In the genomic region with DNA sequence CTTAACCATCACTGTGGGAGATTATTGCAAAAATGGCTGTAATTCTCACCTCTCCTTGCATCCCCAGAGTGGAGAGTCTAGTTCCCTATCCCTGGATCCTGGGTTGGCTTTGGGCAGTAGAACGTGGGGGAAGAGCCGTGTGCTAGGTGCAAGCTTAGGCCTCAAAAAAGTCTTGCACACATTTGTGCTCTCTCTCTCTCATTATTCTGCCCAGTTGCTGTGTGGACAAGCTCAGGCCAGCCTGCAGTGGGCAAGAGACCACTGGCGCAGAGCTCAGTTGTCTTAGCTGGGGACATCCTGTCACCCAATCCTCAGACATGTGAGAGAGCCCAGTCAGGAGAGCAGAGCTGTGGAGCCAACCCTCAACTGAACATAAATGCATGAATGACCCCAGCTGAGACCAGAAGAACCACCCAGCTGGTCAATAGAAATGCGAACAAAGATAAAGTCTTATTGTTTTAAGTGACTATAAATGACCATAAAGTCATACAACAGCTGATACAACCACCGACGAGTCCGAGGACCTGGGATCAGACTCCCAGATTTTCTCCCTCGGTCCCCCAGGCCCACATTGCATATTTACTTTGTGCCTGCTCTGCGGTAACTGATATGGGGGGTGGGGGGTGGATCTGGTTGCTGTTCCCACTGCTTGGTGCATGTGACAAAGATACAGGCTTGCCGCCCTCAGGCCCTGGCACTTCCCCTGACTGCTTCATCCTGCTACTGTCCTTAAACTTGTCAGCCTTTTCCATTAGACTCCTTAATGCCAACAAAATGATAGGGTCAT, we compare ENCODE assay signal across 15 cellular contexts.
DNase-seq lines count a peak whose midpoint lies in the region; ATAC-seq and TF ChIP-seq lines count a peak whose summit lies in the region.
"Had no signal": no experiment of that assay in that cellular context is flagged by ENCODE, and none has a peak within 500 bp of the region (broad histone marks: within the 10 kb centered on the region; RNA-seq: fewer than 3 reads in every experiment).

No MANE protein-coding gene starts in this region.

- H3K9me3 ChIP-seq in mucosa of descending colon: no peaks in the 10 kb centered on the region

- TF ChIP-seq CTCF in GM13976 (IDR thresholded peaks at IDR 0.05; ENCODE audit: borderline replicate concordance, control extremely low read depth, extremely low read depth, insufficient read depth, missing control alignments): no peak
- no peak for TF ChIP-seq CTCF in mucosa of descending colon (IDR thresholded peaks at IDR 0.05)

- H3K4me1 ChIP-seq in mucosa of descending colon (ENCODE audit: low read depth): no peaks in the 10 kb centered on the region

- intact Hi-C loops in left colon (cut with DNase I, micrococcal nuclease) (no loop called here), mucosa of descending colon (cut with DNase I, micrococcal nuclease) (no loop called here)

- peak; percentile 51 for ATAC-seq in left colon
- no peak for ATAC-seq in mucosa of descending colon
- no peak for ATAC-seq in GM19467 (IDR thresholded peaks at IDR 0.05; ENCODE audit: unreplicated experiment)
- ATAC-seq: HCT116, Panc1 had no signal

- peak; percentile 2 for DNase-seq in AG20443 (ENCODE audit: low spot score)
- DNase-seq in GM13976 (ENCODE audit: low spot score): peak; percentile 7
- DNase-seq in left colon: no peak
- peak; percentile 19 for DNase-seq in retina
- DNase-seq in mucosa of descending colon: no peak
- DNase-seq in activated naive CD4-positive, alpha-beta T cell treated with anti-CD3 and anti-CD28 coated beads, Interleukin-2, amount 50 U/mL, for 16 hours: no peak
- DNase-seq: EL, KBM-7, NCI-H1436, NCI-H2029, NCI-H510A had no signal

- in situ Hi-C loops in GM13976 (cut with MboI; ENCODE audit: low sequenced_read_pairs, unreplicated experiment): no loop called here

- H3K4me3 ChIP-seq in mucosa of descending colon: no peak overlapping the region
- H3K4me3 ChIP-seq: SK-N-MC had no signal

- H3K36me3 ChIP-seq in mucosa of descending colon (ENCODE audit: low read depth): no peaks in the 10 kb centered on the region

Comparison
In these comparisons a context has a peak if more than half of its experiments do, and no peak if none do; other contexts are left out.
1. DNase-seq: peak in AG20443 (single experiment), GM13976 (single experiment) and retina (single experiment); none in left colon (0 of 2), mucosa of descending colon (0 of 3) and activated naive CD4-positive, alpha-beta T cell treated with anti-CD3 and anti-CD28 coated beads, Interleukin-2, amount 50 U/mL, for 16 hours (single experiment).